ENCODE assay signal across 1 cellular context in the genomic region with DNA sequence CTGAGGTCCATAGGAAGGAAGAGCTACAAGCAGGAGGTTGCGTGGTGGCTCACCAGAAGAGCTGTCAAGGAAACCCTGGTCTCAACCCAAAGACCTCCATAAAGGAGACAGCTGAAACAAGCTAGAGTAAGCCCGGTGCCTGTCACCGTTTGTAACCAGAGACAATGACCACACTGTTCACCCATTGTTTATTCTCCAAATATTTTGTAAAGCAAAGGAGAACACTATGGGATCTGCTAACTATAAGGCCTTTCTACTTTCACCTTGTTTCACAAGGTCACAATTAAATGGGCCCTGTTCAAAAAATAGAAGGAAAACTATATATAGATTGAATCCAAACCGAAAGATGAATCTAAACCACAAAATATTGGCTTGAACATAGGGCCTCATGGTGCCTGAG.
TF ChIP-seq lines count a peak whose summit lies in the region.

No MANE protein-coding gene starts in this region.

TF ChIP-seq in HepG2, 621 proteins besides CTCF, POLR2A, EP300 and RAD21 (continued from another document):
- TF ChIP-seq SMARCE1 (IDR thresholded peaks at IDR 0.05; ENCODE audit: borderline replicate concordance) (no peak), YEATS2 (CRISPR knock-in tag; IDR thresholded peaks at IDR 0.05; ENCODE audit: borderline replicate concordance) (no peak), SOX6 (IDR thresholded peaks at IDR 0.05) (no peak), SOX6 (CRISPR knock-in tag; IDR thresholded peaks at IDR 0.05) (peak; percentile 70), ZSCAN9 (CRISPR knock-in tag; IDR thresholded peaks at IDR 0.05; ENCODE audit: borderline replicate concordance) (no peak), NCOA5 (CRISPR knock-in tag; IDR thresholded peaks at IDR 0.05) (no peak), SALL2 (CRISPR knock-in tag; IDR thresholded peaks at IDR 0.05) (no peak), ZNF670 (CRISPR knock-in tag; IDR thresholded peaks at IDR 0.05; ENCODE audit: borderline replicate concordance) (no peak), ZNF264 (CRISPR knock-in tag; IDR thresholded peaks at IDR 0.05) (no peak), SAP130 (CRISPR knock-in tag; IDR thresholded peaks at IDR 0.05; ENCODE audit: low read depth) (no peak), PPARG (CRISPR knock-in tag; conservative IDR thresholded peaks at IDR 0.05) (no peak), ONECUT2 (CRISPR knock-in tag; IDR thresholded peaks at IDR 0.05) (no peak), TBX3 (IDR thresholded peaks at IDR 0.05; ENCODE audit: borderline replicate concordance) (no peak), BCL6 (CRISPR knock-in tag; IDR thresholded peaks at IDR 0.05) (peak; percentile 45; the same call in 1 of the 2 replicates), ZBTB42 (CRISPR knock-in tag; IDR thresholded peaks at IDR 0.05) (no peak), IKZF5 (CRISPR knock-in tag; IDR thresholded peaks at IDR 0.05) (no peak), KAT7 (CRISPR knock-in tag; IDR thresholded peaks at IDR 0.05; ENCODE audit: borderline replicate concordance) (no peak), EEA1 (CRISPR knock-in tag; IDR thresholded peaks at IDR 0.05; ENCODE audit: borderline replicate concordance) (no peak), ZFP36L2 (CRISPR knock-in tag; IDR thresholded peaks at IDR 0.05) (no peak), ISX (CRISPR knock-in tag; conservative IDR thresholded peaks at IDR 0.05) (no peak), HHEX (CRISPR knock-in tag; IDR thresholded peaks at IDR 0.05) (no peak), SP4 (CRISPR knock-in tag; IDR thresholded peaks at IDR 0.05) (no peak), DDIT3 (CRISPR knock-in tag; IDR thresholded peaks at IDR 0.05) (no peak), ZNF33A (CRISPR knock-in tag; IDR thresholded peaks at IDR 0.05; ENCODE audit: borderline replicate concordance) (no peak), TERF1 (CRISPR knock-in tag; IDR thresholded peaks at IDR 0.05) (no peak), ZNF562 (CRISPR knock-in tag; IDR thresholded peaks at IDR 0.05; ENCODE audit: borderline replicate concordance) (no peak), NFRKB (IDR thresholded peaks at IDR 0.05) (no peak), TAF1 (CRISPR knock-in tag; IDR thresholded peaks at IDR 0.05) (no peak), KLF15 (CRISPR knock-in tag; IDR thresholded peaks at IDR 0.05; ENCODE audit: borderline replicate concordance) (no peak), NCOA1 (CRISPR knock-in tag; IDR thresholded peaks at IDR 0.05) (no peak), FOXA3 (CRISPR knock-in tag; IDR thresholded peaks at IDR 0.05) (0 out of 2 replicates have a peak, but pooled peaks have one; percentile 13), ZNF780A (CRISPR knock-in tag; IDR thresholded peaks at IDR 0.05) (no peak)
- TF ChIP-seq, protein P1, sequence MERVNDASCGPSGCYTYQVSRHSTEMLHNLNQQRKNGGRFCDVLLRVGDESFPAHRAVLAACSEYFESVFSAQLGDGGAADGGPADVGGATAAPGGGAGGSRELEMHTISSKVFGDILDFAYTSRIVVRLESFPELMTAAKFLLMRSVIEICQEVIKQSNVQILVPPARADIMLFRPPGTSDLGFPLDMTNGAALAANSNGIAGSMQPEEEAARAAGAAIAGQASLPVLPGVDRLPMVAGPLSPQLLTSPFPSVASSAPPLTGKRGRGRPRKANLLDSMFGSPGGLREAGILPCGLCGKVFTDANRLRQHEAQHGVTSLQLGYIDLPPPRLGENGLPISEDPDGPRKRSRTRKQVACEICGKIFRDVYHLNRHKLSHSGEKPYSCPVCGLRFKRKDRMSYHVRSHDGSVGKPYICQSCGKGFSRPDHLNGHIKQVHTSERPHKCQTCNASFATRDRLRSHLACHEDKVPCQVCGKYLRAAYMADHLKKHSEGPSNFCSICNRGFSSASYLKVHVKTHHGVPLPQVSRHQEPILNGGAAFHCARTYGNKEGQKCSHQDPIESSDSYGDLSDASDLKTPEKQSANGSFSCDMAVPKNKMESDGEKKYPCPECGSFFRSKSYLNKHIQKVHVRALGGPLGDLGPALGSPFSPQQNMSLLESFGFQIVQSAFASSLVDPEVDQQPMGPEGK (CRISPR knock-in tag; IDR thresholded peaks at IDR 0.05): no peak
- TF ChIP-seq, protein P2, sequence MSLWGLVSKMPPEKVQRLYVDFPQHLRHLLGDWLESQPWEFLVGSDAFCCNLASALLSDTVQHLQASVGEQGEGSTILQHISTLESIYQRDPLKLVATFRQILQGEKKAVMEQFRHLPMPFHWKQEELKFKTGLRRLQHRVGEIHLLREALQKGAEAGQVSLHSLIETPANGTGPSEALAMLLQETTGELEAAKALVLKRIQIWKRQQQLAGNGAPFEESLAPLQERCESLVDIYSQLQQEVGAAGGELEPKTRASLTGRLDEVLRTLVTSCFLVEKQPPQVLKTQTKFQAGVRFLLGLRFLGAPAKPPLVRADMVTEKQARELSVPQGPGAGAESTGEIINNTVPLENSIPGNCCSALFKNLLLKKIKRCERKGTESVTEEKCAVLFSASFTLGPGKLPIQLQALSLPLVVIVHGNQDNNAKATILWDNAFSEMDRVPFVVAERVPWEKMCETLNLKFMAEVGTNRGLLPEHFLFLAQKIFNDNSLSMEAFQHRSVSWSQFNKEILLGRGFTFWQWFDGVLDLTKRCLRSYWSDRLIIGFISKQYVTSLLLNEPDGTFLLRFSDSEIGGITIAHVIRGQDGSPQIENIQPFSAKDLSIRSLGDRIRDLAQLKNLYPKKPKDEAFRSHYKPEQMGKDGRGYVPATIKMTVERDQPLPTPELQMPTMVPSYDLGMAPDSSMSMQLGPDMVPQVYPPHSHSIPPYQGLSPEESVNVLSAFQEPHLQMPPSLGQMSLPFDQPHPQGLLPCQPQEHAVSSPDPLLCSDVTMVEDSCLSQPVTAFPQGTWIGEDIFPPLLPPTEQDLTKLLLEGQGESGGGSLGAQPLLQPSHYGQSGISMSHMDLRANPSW (CRISPR knock-in tag; IDR thresholded peaks at IDR 0.05; ENCODE audit: borderline replicate concordance): no peak
